ENCODE assay signal across 1 cellular context in the genomic region with DNA sequence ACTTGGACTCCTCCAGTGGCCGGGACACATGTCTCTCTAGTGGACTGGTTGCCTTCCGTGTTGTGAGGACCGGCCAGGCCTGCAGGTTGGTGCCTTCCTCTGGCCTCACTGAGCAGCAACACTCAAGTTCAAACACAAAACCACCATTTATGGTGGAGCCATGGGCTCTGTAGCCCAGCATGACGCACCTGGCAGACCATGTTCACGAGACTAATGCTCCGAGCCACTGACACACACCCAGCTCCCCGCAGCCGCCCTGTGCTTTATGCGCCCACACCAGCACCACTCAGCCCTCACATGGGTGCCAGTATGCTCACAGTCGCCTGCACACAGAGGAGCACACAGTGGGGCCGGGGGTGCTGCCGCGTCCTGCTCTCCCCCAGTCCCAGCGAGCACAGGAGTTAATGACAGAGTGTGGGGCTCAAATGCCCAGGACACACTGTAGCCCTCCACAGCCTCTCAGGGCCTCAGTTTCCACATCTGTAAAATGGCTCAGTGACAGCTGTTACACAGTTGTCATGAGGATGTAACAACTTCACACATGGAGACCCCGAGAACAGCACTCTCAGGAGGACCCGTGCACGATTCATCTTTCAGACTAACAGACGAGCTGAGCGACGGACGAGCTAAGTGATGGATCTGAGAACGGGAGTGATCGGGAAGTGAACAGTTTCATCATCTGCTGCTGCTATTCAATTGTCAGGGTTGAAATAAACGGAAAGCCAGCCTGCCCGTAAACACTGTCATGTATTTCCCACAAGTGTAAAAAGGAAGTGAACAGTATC.
TF ChIP-seq lines count a peak whose summit lies in the region.

No MANE protein-coding gene starts in this region.

TF ChIP-seq in HepG2, 621 proteins besides CTCF, POLR2A, EP300 and RAD21:
- TF ChIP-seq ZNF629 (CRISPR knock-in tag; conservative IDR thresholded peaks at IDR 0.05) (peak; percentile 79), PTBP1 (IDR thresholded peaks at IDR 0.05; ENCODE audit: low read depth, low read length, poor library complexity, severe bottlenecking) (no peak)
